ENCODE assay signal across 21 cellular contexts in genomic region chr9:79616013-79616412, GRCh38. TPM values are rescaled to one million over a fixed set of nuclear protein-coding genes. Genes with fewer than 3 reads are reported as not detected.
DNase-seq lines count a peak whose midpoint lies in the region; ATAC-seq and TF ChIP-seq lines count a peak whose summit lies in the region.
"Had no signal": no experiment of that assay in that cellular context is flagged by ENCODE, and none has a peak within 500 bp of the region (broad histone marks: within the 10 kb centered on the region; RNA-seq: fewer than 3 reads in every experiment).

No MANE protein-coding gene starts in this region.

- ATAC-seq in HG03135 (IDR thresholded peaks at IDR 0.05; ENCODE audit: unreplicated experiment) = no peak
- ATAC-seq: activated CD8-positive, alpha-beta memory T cell treated with anti-CD3 and anti-CD28 coated beads, Interleukin-2, amount 10 ng/mL, durations not matched to agents 7 days and 5 days; activated naive CD8-positive, alpha-beta T cell treated with anti-CD3 and anti-CD28 coated beads, Interleukin-2, amount 50 U/mL, for 24 hours; Panc1; stimulated activated effector memory CD8-positive, alpha-beta T cell treated with anti-CD3 and anti-CD28 coated beads, Interleukin-12 subunit alpha, Interleukin-12 subunit beta, amount 100 ng/mL, for 72 hours had no signal

- peak; percentile 24 for DNase-seq in AG08395 (ENCODE audit: low spot score)
- peak; percentile 90 for DNase-seq in G401 (ENCODE audit: low spot score)
- DNase-seq in RPMI7951 (ENCODE audit: low read depth) = peak; percentile 46
- DNase-seq in foreskin fibroblast = peak; percentile 36 to 62
- no peak for DNase-seq in NCI-H1048 (lab: John Stamatoyannopoulos, UW)
- DNase-seq in cortex of kidney (lab: John Stamatoyannopoulos, UW) = no peak
- no peak for DNase-seq in NK-92 treated with Interleukin-12 subunit alpha and Interleukin-12 subunit beta, amount 100 ng/mL, for 24 hours (lab: John Stamatoyannopoulos, UW)
- DNase-seq: activated CD4-positive, alpha-beta T cell treated with anti-CD3 and anti-CD28 coated beads for 48 hours; activated CD8-positive, alpha-beta memory T cell treated with anti-CD3 and anti-CD28 coated beads, Interleukin-2, amount 10 ng/mL, durations not matched to agents 7 days and 5 days; activated naive CD8-positive, alpha-beta T cell treated with anti-CD3 and anti-CD28 coated beads, Interleukin-2, amount 50 U/mL, for 24 hours; COR-L47; DND-41; dorsolateral prefrontal cortex; GOT3; NCI-H1436 treated with DMSO at 0.1 percent for 48 hours; NCI-H774; occipital lobe had no signal

- TF ChIP-seq CTCF in foreskin fibroblast (IDR thresholded peaks at IDR 0.05; ENCODE audit: low read depth, low read length) = no peak

- in situ Hi-C loops in G401 (cut with HindIII; ENCODE audit: low sequenced_read_pairs) = no loop called here

- no peak overlapping the region for H3K4me3 ChIP-seq in foreskin fibroblast (ENCODE audit: low read depth in 1 of 2, low read length in 2 of 2)
- H3K4me3 ChIP-seq: dorsolateral prefrontal cortex, thoracic aorta had no signal

RNA-seq across cellular contexts. Expression of gene TLE4, which starts 44.2 kb away (rescaled TPM):
- total RNA-seq in G401 (2014; rRNA removed; shearing (Covaris generic)) = 65.7 and 78.6 TPM in 2 replicates
- 16.4 and 19.1 TPM in 2 replicates for total RNA-seq in RPMI7951 (2014; rRNA removed; shearing (Covaris generic))

Comparison
In these comparisons a context has a peak if more than half of its experiments do, and no peak if none do; other contexts are left out.
1. DNase-seq: peak in AG08395 (single experiment), G401 (single experiment), RPMI7951 (single experiment) and foreskin fibroblast (2 of 2); none in NCI-H1048 (single experiment), cortex of kidney (single experiment) and NK-92 treated with Interleukin-12 subunit alpha and Interleukin-12 subunit beta, amount 100 ng/mL, for 24 hours (single experiment).